Comparison of ENCODE assay signal across 1 cellular context in the genomic region with DNA sequence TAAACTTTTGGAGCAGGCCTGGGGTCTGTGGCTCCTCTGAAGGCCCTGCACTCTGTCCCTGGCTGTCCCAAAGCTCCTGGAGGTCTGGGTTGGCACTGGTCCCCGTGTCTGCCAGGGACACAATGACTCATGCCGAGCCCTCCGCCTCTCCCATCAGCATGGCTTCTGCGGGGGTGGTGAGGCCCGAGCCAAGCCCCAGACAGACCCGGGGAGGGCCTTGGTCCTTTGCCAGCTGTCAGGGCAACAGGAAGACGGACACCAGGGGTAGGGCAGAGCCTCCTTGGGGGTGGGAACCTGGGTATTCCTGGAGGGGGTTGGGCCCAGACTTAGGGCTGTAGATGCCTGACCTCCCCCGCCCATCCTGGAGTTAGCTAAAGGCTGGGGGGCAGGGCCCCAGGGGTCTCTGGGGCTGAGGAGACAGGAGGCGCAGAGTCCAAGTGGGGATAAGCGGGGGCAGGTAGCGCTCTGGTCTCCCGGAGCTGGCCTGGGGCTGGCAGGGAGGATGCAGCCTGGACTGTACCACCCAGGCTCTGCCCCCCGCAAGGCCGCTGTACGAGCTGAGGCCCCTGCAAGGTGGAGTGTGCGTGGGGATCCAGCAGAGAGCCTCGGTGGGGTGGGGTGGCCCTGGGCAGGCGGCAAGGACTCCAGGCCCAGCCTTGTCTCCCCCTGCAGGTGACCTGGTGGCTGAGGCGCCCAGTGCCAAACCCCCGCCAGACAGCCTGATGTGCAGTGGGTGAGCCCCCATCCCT.
A peak's percentile ranks its signal among the peaks of the same experiment; 100 is the strongest.
TF ChIP-seq lines count a peak whose summit lies in the region.

No MANE protein-coding gene starts in this region.

TF ChIP-seq in SK-N-SH, 30 proteins besides CTCF, POLR2A, EP300 and RAD21 (continued from another document):
- peak; percentile 25; the same call in 1 of the 2 replicates for TF ChIP-seq SMC3 (IDR thresholded peaks at IDR 0.05; ENCODE audit: low read depth, low read length)
- no peak for TF ChIP-seq MEF2A (IDR thresholded peaks at IDR 0.05; ENCODE audit: borderline replicate concordance, low read depth)
- TF ChIP-seq USF2 (IDR thresholded peaks at IDR 0.05; ENCODE audit: borderline replicate concordance, low read depth, low read length): no peak
- TF ChIP-seq, protein P1, sequence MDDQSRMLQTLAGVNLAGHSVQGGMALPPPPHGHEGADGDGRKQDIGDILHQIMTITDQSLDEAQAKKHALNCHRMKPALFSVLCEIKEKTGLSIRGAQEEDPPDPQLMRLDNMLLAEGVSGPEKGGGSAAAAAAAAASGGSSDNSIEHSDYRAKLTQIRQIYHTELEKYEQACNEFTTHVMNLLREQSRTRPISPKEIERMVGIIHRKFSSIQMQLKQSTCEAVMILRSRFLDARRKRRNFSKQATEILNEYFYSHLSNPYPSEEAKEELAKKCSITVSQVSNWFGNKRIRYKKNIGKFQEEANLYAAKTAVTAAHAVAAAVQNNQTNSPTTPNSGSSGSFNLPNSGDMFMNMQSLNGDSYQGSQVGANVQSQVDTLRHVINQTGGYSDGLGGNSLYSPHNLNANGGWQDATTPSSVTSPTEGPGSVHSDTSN (IDR thresholded peaks at IDR 0.05): peak; percentile 83
- TF ChIP-seq FOXJ3 (CRISPR knock-in tag; IDR thresholded peaks at IDR 0.05): peak; percentile 21; the same call in 1 of the 2 replicates
- peak; percentile 28; the same call in 1 of the 2 replicates for TF ChIP-seq RCOR1 (IDR thresholded peaks at IDR 0.05; ENCODE audit: low read length)
- TF ChIP-seq TCF12 (IDR thresholded peaks at IDR 0.05): peak; percentile 64; the same call in 1 of the 2 replicates
- 0 out of 2 replicates have a peak, but pooled peaks have one; percentile 33 for TF ChIP-seq YY1 (IDR thresholded peaks at IDR 0.05; ENCODE audit: low read depth)
- peak; percentile 62; the same call in 1 of the 2 replicates for TF ChIP-seq JUND (IDR thresholded peaks at IDR 0.05)
- no peak for TF ChIP-seq RFX5 (IDR thresholded peaks at IDR 0.05; ENCODE audit: low read length)
- TF ChIP-seq TAF1 (IDR thresholded peaks at IDR 0.05; ENCODE audit: borderline replicate concordance, low read depth, low read length): no peak
- peak; percentile 75; the same call in 1 of the 2 replicates for TF ChIP-seq FOSL2 (IDR thresholded peaks at IDR 0.05; ENCODE audit: borderline replicate concordance, low read depth)
- no peak for TF ChIP-seq IRF3 (IDR thresholded peaks at IDR 0.05; ENCODE audit: low read depth, low read length)
- TF ChIP-seq, protein P2, sequence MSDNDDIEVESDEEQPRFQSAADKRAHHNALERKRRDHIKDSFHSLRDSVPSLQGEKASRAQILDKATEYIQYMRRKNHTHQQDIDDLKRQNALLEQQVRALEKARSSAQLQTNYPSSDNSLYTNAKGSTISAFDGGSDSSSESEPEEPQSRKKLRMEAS (IDR thresholded peaks at IDR 0.05; ENCODE audit: low read depth): peak; percentile 60; the same call in 1 of the 2 replicates
- TF ChIP-seq CHD2 (IDR thresholded peaks at IDR 0.05; ENCODE audit: low read length, partially characterized antibody): peak; percentile 69
- peak; percentile 88 for TF ChIP-seq NFIC (IDR thresholded peaks at IDR 0.05; ENCODE audit: borderline replicate concordance)
